19 cellular contexts compared by ENCODE assay signal in the genomic region with DNA sequence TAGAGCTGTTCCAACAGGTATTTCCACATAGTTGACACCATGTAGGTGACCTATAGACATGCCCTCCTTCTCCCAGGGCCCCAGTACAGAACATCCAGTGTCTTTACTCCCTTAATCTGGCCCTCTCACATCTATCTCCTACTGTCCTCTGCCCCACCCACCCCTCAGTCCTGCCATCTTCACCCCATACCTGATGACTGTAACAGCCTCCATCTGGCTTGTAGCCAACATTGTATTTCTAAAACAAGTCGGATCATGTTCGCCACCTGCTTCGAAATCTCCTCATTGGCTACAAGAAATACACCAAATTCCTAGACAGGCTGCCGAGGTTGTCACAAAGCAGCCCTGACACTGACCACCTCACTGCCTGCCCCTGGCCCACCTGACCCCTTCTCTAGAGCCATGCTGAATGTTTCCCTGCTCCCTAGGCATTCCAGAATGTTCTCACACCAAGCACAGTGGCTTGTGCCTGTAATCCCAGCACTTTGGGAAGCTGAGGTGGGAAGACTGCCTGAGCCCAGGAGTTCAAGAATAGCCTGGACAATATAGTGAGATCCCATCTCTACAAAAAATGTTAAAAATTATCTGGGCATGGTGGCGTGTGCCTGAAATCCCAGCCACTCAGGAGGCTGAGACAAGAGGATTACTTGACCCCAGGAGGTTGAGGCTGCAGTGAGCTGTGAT. TPM values are rescaled to one million over a fixed set of nuclear protein-coding genes. Genes with fewer than 3 reads are reported as not detected.
DNase-seq lines count a peak whose midpoint lies in the region; ATAC-seq, FAIRE-seq and TF ChIP-seq lines count a peak whose summit lies in the region.
"Had no signal": no experiment of that assay in that cellular context is flagged by ENCODE, and none has a peak within 500 bp of the region (broad histone marks: within the 10 kb centered on the region; RNA-seq: fewer than 3 reads in every experiment).

No MANE protein-coding gene starts in this region.

- no peak for TF ChIP-seq RAD21 in GM12878 (IDR thresholded peaks at IDR 0.05; ENCODE audit: insufficient read depth, low read depth, low read length)

- peaks cover 4% of the 10 kb centered on the region in 2 experiments; a peak in 3 of 4 replicates for H3K36me3 ChIP-seq in GM12878 (ENCODE audit: control insufficient read depth in 2 of 2, insufficient read depth in 2 of 2, low read length in 1 of 2)

- no TSS peak for BruUV-seq in GM12878 (replicated peaks; lab: Mats Ljungman, UMichigan)

- H3K4me3 ChIP-seq in GM12878: peak overlapping the region; percentile 49; the same call in 1 of the 2 replicates
- H3K4me3 ChIP-seq: body of pancreas, GM23338, heart left ventricle had no signal

- H2AFZ ChIP-seq in GM12878 (ENCODE audit: control insufficient read depth, low read depth, low read length): no peak overlapping the region
- H2AFZ ChIP-seq: GM23338 had no signal

- CTCF ChIA-PET in activated naive CD4-positive, alpha-beta T cell treated with anti-CD3 and anti-CD28 coated beads, Interleukin-2, amount 10 ng/mL, durations not matched to agents 7 days and 5 days (lab: Charles Lee): interaction anchor here (0.7 to 1.8 kb wide), 5 partner anchors 12 to 47 kb away, joined by 3 to 16 read pairs (median 6); no protein-coding TSS in a partner anchor
- CTCF ChIA-PET in GM12878 (lab: Yijun Ruan, JAX): interaction anchor here (1.1 to 3.2 kb wide), 6 partner anchors 9 to 399 kb away, joined by 3 to 27 read pairs (median 6); a partner anchor contains a TSS

- H3K4me2 ChIP-seq in GM12878 (ENCODE audit: control insufficient read depth, insufficient read depth): peak overlapping the region; percentile 98
- H3K4me2 ChIP-seq: GM23338 had no signal

- in situ Hi-C loops in GM12878 (cut with MboI): no loop called here

- H3K9me3 ChIP-seq in GM12878 (replicated peaks; ENCODE audit: control insufficient read depth, insufficient read depth, low read length): no peaks in the 10 kb centered on the region
- H3K9me3 ChIP-seq: body of pancreas, heart left ventricle had no signal

- H3K79me2 ChIP-seq in GM12878 (ENCODE audit: control insufficient read depth, insufficient read depth, low read length): peaks cover 89% of the 10 kb centered on the region

- no peak for TF ChIP-seq EP300 in GM12878 (IDR thresholded peaks at IDR 0.05; ENCODE audit: borderline replicate concordance in 1 of 2, control insufficient read depth in 1 of 2, low read depth in 2 of 2, low read length in 2 of 2)

- peak overlapping the region; percentile 48; the same call in 1 of the 2 replicates for H3K27ac ChIP-seq in GM12878 (ENCODE audit: control insufficient read depth, insufficient read depth)
- H3K27ac ChIP-seq: body of pancreas, heart left ventricle had no signal

- peaks cover 66% of the 10 kb centered on the region for H3K4me1 Mint-ChIP-seq in activated naive CD4-positive, alpha-beta T cell treated with anti-CD3 and anti-CD28 coated beads, Interleukin-2, amount 50 U/mL, for 24 hours
- peaks cover 55% of the 10 kb centered on the region for H3K4me1 Mint-ChIP-seq in activated naive CD4-positive, alpha-beta T cell treated with anti-CD3 and anti-CD28 coated beads, Interleukin-2, amount 10 ng/mL, durations not matched to agents 7 days and 5 days
- peaks cover 83% of the 10 kb centered on the region for H3K4me1 Mint-ChIP-seq in stimulated activated memory B cell treated with anti-CD40 and anti-IgM and Interleukin-4, amounts not matched to agents 10 μg/mL and 1 μg/mL and 100 μg/mL, for 72 hours

- peak overlapping the region; percentile 42 for H3K9ac ChIP-seq in GM12878 (ENCODE audit: control insufficient read depth, insufficient read depth, low read length)

- FAIRE-seq in GM12878 (lab: Jason Lieb, UNC): no peak

- no peak for ATAC-seq in GM12878
- ATAC-seq in stimulated activated memory B cell treated with anti-CD40 and anti-IgM and Interleukin-4, amounts not matched to agents 10 μg/mL and 1 μg/mL and 100 μg/mL, for 72 hours: no peak
- ATAC-seq in HG03521 (IDR thresholded peaks at IDR 0.05; ENCODE audit: unreplicated experiment): no peak
- no peak for ATAC-seq in sciatic nerve
- ATAC-seq: body of pancreas, GM23338, heart left ventricle had no signal

- POLR2A ChIA-PET in GM12878 (lab: Charles Lee): interaction anchor here (1.0 to 2.7 kb wide), 5 partner anchors 10 to 446 kb away, joined by 3 to 10 read pairs (median 5); no protein-coding TSS in a partner anchor

- SMC1A ChIA-PET in GM12878 (lab: Charles Lee; ENCODE audit: uncharacterized antibody, unreplicated experiment): interaction anchor here (1.1 to 3.8 kb wide), 11 partner anchors 10 to 66 kb away, joined by 3 to 25 read pairs (median 5); a partner anchor contains a TSS

- 44% methylated on average over 5 of the region's 5 CpGs for WGBS in GM12878 (ENCODE audit: insufficient coverage, insufficient replicate concordance, low lambda C conversion rate, missing lambda C conversion rate)

- no peak for TF ChIP-seq POLR2A in GM12878 (IDR thresholded peaks at IDR 0.05; ENCODE audit: low read depth, low read length)

- intact Hi-C loops in GM12878 (cut with micrococcal nuclease; ENCODE audit: unreplicated experiment) (no loop called here), sciatic nerve (cut with DNase I) (no loop called here)

- peaks cover 9% of the 10 kb centered on the region for H3K36me3 Mint-ChIP-seq in activated naive CD4-positive, alpha-beta T cell treated with anti-CD3 and anti-CD28 coated beads, Interleukin-2, amount 50 U/mL, for 24 hours
- peaks cover 25% of the 10 kb centered on the region for H3K36me3 Mint-ChIP-seq in activated naive CD4-positive, alpha-beta T cell treated with anti-CD3 and anti-CD28 coated beads, Interleukin-2, amount 10 ng/mL, durations not matched to agents 7 days and 5 days
- H3K36me3 Mint-ChIP-seq in stimulated activated memory B cell treated with anti-CD40 and anti-IgM and Interleukin-4, amounts not matched to agents 10 μg/mL and 1 μg/mL and 100 μg/mL, for 72 hours: peaks cover 43% of the 10 kb centered on the region

- H3K27ac Mint-ChIP-seq in activated naive CD4-positive, alpha-beta T cell treated with anti-CD3 and anti-CD28 coated beads, Interleukin-2, amount 50 U/mL, for 24 hours: peak overlapping the region; percentile 46
- no peak overlapping the region for H3K27ac Mint-ChIP-seq in activated naive CD4-positive, alpha-beta T cell treated with anti-CD3 and anti-CD28 coated beads, Interleukin-2, amount 10 ng/mL, durations not matched to agents 7 days and 5 days
- H3K27ac Mint-ChIP-seq in stimulated activated memory B cell treated with anti-CD40 and anti-IgM and Interleukin-4, amounts not matched to agents 10 μg/mL and 1 μg/mL and 100 μg/mL, for 72 hours: peak overlapping the region; percentile 99
- H3K27ac Mint-ChIP-seq: GM23338 had no signal

- peaks cover 34% of the 10 kb centered on the region for H3K4me1 ChIP-seq in GM12878 (ENCODE audit: control insufficient read depth, insufficient read depth, low read length)
- H3K4me1 ChIP-seq: body of pancreas had no signal

- H3K27me3 ChIP-seq in GM12878 (replicated peaks in 1 of 2; ENCODE audit: control insufficient read depth in 2 of 2, insufficient read depth in 2 of 2, low read length in 1 of 2): no peaks in the 10 kb centered on the region
- H3K27me3 ChIP-seq: body of pancreas had no signal

- no peaks in the 10 kb centered on the region for H3K9me3 Mint-ChIP-seq in activated naive CD4-positive, alpha-beta T cell treated with anti-CD3 and anti-CD28 coated beads, Interleukin-2, amount 50 U/mL, for 24 hours
- no peaks in the 10 kb centered on the region for H3K9me3 Mint-ChIP-seq in activated naive CD4-positive, alpha-beta T cell treated with anti-CD3 and anti-CD28 coated beads, Interleukin-2, amount 10 ng/mL, durations not matched to agents 7 days and 5 days
- no peaks in the 10 kb centered on the region for H3K9me3 Mint-ChIP-seq in stimulated activated memory B cell treated with anti-CD40 and anti-IgM and Interleukin-4, amounts not matched to agents 10 μg/mL and 1 μg/mL and 100 μg/mL, for 72 hours
- H3K9me3 Mint-ChIP-seq: GM23338; neural crest cell; T-helper 2 cell treated with Interferon-gamma antibody and Interleukin-4, amounts not matched to agents 5 μg/mL and 100 μg/mL, for 36 hours had no signal

- DNase-seq in activated naive CD4-positive, alpha-beta T cell treated with anti-CD3 and anti-CD28 coated beads, Interleukin-2, amount 10 ng/mL, durations not matched to agents 7 days and 5 days: no peak
- DNase-seq in NCI-H2171 (lab: John Stamatoyannopoulos, UW): peak; percentile 60
- no peak for DNase-seq in GM12878 (ENCODE audit: low read depth, low spot score)
- no peak for DNase-seq in NOMO-1 treated with dmso at 0.1 percent for 144 hours (lab: John Stamatoyannopoulos, UW; ENCODE audit: unreplicated experiment)
- DNase-seq in sciatic nerve (ENCODE audit: low spot score): no peak
- DNase-seq: body of pancreas; DMS79 treated with DMSO at 0.1 percent for 48 hours; heart left ventricle; islet precursor cell; mesenchymal stem cell; NCI-H2029; NK-92 treated with Interleukin-12 subunit alpha and Interleukin-12 subunit beta, amount 100 ng/mL, for 24 hours; SHP77 had no signal

- H4K20me1 ChIP-seq in GM12878 (ENCODE audit: control insufficient read depth, insufficient read depth): no peaks in the 10 kb centered on the region

- H3K4me3 Mint-ChIP-seq in activated naive CD4-positive, alpha-beta T cell treated with anti-CD3 and anti-CD28 coated beads, Interleukin-2, amount 50 U/mL, for 24 hours: peak overlapping the region; percentile 94
- H3K4me3 Mint-ChIP-seq in activated naive CD4-positive, alpha-beta T cell treated with anti-CD3 and anti-CD28 coated beads, Interleukin-2, amount 10 ng/mL, durations not matched to agents 7 days and 5 days: no peak overlapping the region
- peak overlapping the region; percentile 89 for H3K4me3 Mint-ChIP-seq in stimulated activated memory B cell treated with anti-CD40 and anti-IgM and Interleukin-4, amounts not matched to agents 10 μg/mL and 1 μg/mL and 100 μg/mL, for 72 hours
- H3K4me3 Mint-ChIP-seq: GM23338; neural crest cell; T-helper 2 cell treated with Interferon-gamma antibody and Interleukin-4, amounts not matched to agents 5 μg/mL and 100 μg/mL, for 36 hours had no signal

- TF ChIP-seq CTCF in GM12878 (IDR thresholded peaks at IDR 0.05 in 2 of 3, conservative IDR thresholded peaks at IDR 0.05 in 1 of 3; ENCODE audit: control insufficient read depth in 2 of 3, extremely low read depth in 1 of 3, insufficient read depth in 1 of 3, low read depth in 3 of 3, low read length in 3 of 3): no peak

- RAD21 ChIA-PET in GM12878 (lab: Charles Lee; ENCODE audit: unreplicated experiment): interaction anchor here (0.9 to 2.8 kb wide), 9 partner anchors 11 to 447 kb away, joined by 3 to 17 read pairs (median 4); no protein-coding TSS in a partner anchor

- H3K27me3 Mint-ChIP-seq in activated naive CD4-positive, alpha-beta T cell treated with anti-CD3 and anti-CD28 coated beads, Interleukin-2, amount 50 U/mL, for 24 hours: no peaks in the 10 kb centered on the region
- no peaks in the 10 kb centered on the region for H3K27me3 Mint-ChIP-seq in activated naive CD4-positive, alpha-beta T cell treated with anti-CD3 and anti-CD28 coated beads, Interleukin-2, amount 10 ng/mL, durations not matched to agents 7 days and 5 days
- no peaks in the 10 kb centered on the region for H3K27me3 Mint-ChIP-seq in stimulated activated memory B cell treated with anti-CD40 and anti-IgM and Interleukin-4, amounts not matched to agents 10 μg/mL and 1 μg/mL and 100 μg/mL, for 72 hours

RNA-seq across cellular contexts. Expression of a gene that starts 6.0 kb away (rescaled TPM):
- total RNA-seq in GM12878 (2013; cell fraction: nucleolus; rRNA removed): 90.8 and 98.3 TPM in 2 replicates
- total RNA-seq in GM12878 (2014; rRNA removed) (9.4 and 10.8 TPM in 2 replicates), GM12878 (2014; rRNA removed; fragmentation: Illumina TruSeq; extraction: Trizol) (10.2 and 10.3 TPM in 2 replicates), GM12878 (2021) (14.1 and 15.7 TPM in 2 replicates), sciatic nerve (1.6 TPM)
- polyA plus RNA-seq in GM12878 (2011; ENCODE audit: low read depth): 3.9 TPM
- polyA plus RNA-seq in GM12878 (2011; rRNA removed) (28.0 and 29.7 TPM in 2 replicates), GM12878 (2014; fragmentation: Illumina TruSeq; extraction: Trizol) (7.0 and 8.2 TPM in 2 replicates), GM12878 (2014; fragmentation: Nextera tagmentation; extraction: Ambion mirVana) (1 to 10 TPM; 1.4 to 2.0 TPM), GM12878 (2014; rRNA removed) (11.6 and 13.0 TPM in 2 replicates), GM12878 (2016; fragmentation: Nextera tagmentation; extraction: Ambion mirVana) (1 to 10 TPM; 2.3 to 2.6 TPM)
- polyA plus RNA-seq in GM12878 (2011; cell fraction: cytosol; rRNA removed): 25.0 and 25.5 TPM in 2 replicates
- 30.1 and 38.8 TPM in 2 replicates for polyA plus RNA-seq in GM12878 (2011; cell fraction: nucleus; rRNA removed)
- 6.1 and 8.0 TPM in 2 replicates for polyA plus RNA-seq in GM12878 (2012)
- 18.9 and 37.1 TPM in 2 replicates for polyA minus RNA-seq in GM12878 (2011; rRNA and poly(A)+ RNA removed)
- 17.2 and 21.9 TPM in 2 replicates for polyA minus RNA-seq in GM12878 (2011; cell fraction: cytosol; rRNA and poly(A)+ RNA removed)
- polyA minus RNA-seq in GM12878 (2011; cell fraction: nucleus; rRNA and poly(A)+ RNA removed): 21.0 and 31.8 TPM in 2 replicates
- polyA plus RNA-seq: GM23338 had no signal
